ENCODE assay signal across 18 cellular contexts in the genomic region with DNA sequence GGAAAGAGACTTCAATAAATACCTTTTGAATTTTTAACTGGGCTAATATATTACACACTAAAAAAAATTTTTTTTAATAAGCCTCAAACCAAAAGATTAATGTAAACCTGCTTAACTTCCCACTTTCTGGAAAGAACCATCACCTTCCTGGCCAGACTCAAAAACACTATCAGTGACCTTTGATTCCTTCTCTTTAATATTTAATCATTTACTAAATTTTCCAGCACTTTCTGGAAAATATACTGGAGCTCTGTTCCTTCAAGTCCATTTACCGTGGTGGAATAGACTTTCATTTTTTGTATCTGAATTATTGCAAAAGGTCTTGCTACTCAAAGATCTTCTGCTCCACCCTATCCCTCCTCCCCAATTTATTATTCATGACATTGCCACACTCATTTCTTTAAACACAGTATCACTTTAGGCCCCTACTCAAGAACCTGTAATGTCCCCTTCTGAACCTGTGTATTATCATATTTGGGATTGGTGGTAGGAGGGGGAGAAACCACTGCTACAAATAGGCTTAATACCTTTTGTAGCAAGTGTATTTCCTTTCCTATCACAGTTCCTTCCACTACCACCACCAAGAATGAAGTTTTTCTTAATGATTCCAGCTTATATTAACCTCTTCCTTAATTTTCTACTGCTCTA. TPM values are rescaled to one million over a fixed set of nuclear protein-coding genes. Genes with fewer than 3 reads are reported as not detected.
DNase-seq lines count a peak whose midpoint lies in the region; ATAC-seq and TF ChIP-seq lines count a peak whose summit lies in the region.
"Had no signal": no experiment of that assay in that cellular context is flagged by ENCODE, and none has a peak within 500 bp of the region (broad histone marks: within the 10 kb centered on the region; RNA-seq: fewer than 3 reads in every experiment).

No MANE protein-coding gene starts in this region.

- H3K4me2 ChIP-seq in hepatocyte (peak overlapping the region; percentile 38), osteoblast (ENCODE audit: insufficient read depth, low read length) (no peak overlapping the region), smooth muscle cell (no peak overlapping the region)

- no peaks in the 10 kb centered on the region for H3K9me3 ChIP-seq in CD4-positive, alpha-beta memory T cell (ENCODE audit: control insufficient read depth in 1 of 2, low read length in 2 of 2)
- no peaks in the 10 kb centered on the region for H3K9me3 ChIP-seq in T-helper 17 cell (ENCODE audit: control insufficient read depth, low read length, poor library complexity, severe bottlenecking)
- no peaks in the 10 kb centered on the region for H3K9me3 ChIP-seq in hepatocyte (ENCODE audit: low read depth)
- no peaks in the 10 kb centered on the region for H3K9me3 ChIP-seq in osteoblast (ENCODE audit: low read depth, low read length)
- no peaks in the 10 kb centered on the region for H3K9me3 ChIP-seq in smooth muscle cell (replicated peaks; ENCODE audit: low read depth)
- H3K9me3 ChIP-seq: tibial nerve had no signal

- no peaks in the 10 kb centered on the region for H3K27me3 Mint-ChIP-seq in CD4-positive, alpha-beta memory T cell
- H3K27me3 Mint-ChIP-seq in T-helper 17 cell, result no peaks in the 10 kb centered on the region

- H3K27me3 ChIP-seq in CD4-positive, alpha-beta memory T cell (ENCODE audit: insufficient read depth, low read length), result no peaks in the 10 kb centered on the region
- H3K27me3 ChIP-seq in hepatocyte (no peaks in the 10 kb centered on the region), osteoblast (ENCODE audit: insufficient read depth, low read length) (no peaks in the 10 kb centered on the region), smooth muscle cell (ENCODE audit: low read depth) (no peaks in the 10 kb centered on the region)
- H3K27me3 ChIP-seq: tibial nerve had no signal

- H3K36me3 Mint-ChIP-seq in CD4-positive, alpha-beta memory T cell, result peaks cover 27 to 38% of the 10 kb centered on the region in 2 donors
- no peaks in the 10 kb centered on the region for H3K36me3 Mint-ChIP-seq in T-helper 17 cell (ENCODE audit: low read depth)

- no peaks in the 10 kb centered on the region for H3F3A ChIP-seq in smooth muscle cell (ENCODE audit: low read depth)

- no peaks in the 10 kb centered on the region for H3K9me3 Mint-ChIP-seq in CD4-positive, alpha-beta memory T cell

- peaks cover 37 to 70% (median 56%) of the 10 kb centered on the region in 4 donors for H3K4me1 Mint-ChIP-seq in CD4-positive, alpha-beta memory T cell
- peaks cover 27% of the 10 kb centered on the region for H3K4me1 Mint-ChIP-seq in T-helper 17 cell

- ATAC-seq in T-helper 17 cell (no peak), GM18907 (IDR thresholded peaks at IDR 0.05; ENCODE audit: unreplicated experiment) (no peak)
- ATAC-seq: SK-N-SH treated with all-trans-retinoic acid at 6 μM for 48 hours had no signal

- no peak for DNase-seq in CD4-positive, alpha-beta memory T cell
- no peak for DNase-seq in T-helper 17 cell
- DNase-seq in hepatocyte (ENCODE audit: low spot score), result no peak
- DNase-seq in osteoblast (ENCODE audit: insufficient read length, low spot score, missing footprints), result peak; percentile 58
- DNase-seq in GM20000 (ENCODE audit: low spot score), result no peak
- no peak for DNase-seq in smooth muscle cell (lab: John Stamatoyannopoulos, UW; ENCODE audit: unreplicated experiment)
- DNase-seq: activated naive CD4-positive, alpha-beta T cell treated with Interleukin-2 at 50 U/mL for 16 hours; Calu3; foreskin melanocyte; NCI-H1092; NCI-H2081 treated with DMSO at 0.1 percent for 48 hours; NCI-H510A; RPMI8226; stimulated activated CD4-positive, alpha-beta T cell treated with anti-CD3 and anti-CD28 coated beads, Interleukin-15, amount 100 ng/mL, for 24 hours had no signal

- H3K27ac Mint-ChIP-seq in CD4-positive, alpha-beta memory T cell, result peak overlapping the region in 6 of 7 donors; percentile 30 to 91 (median 56)
- peak overlapping the region; percentile 91 for H3K27ac Mint-ChIP-seq in T-helper 17 cell

- peaks cover 12% of the 10 kb centered on the region for H3K36me3 ChIP-seq in CD4-positive, alpha-beta memory T cell (ENCODE audit: insufficient read depth, low read length)
- H3K36me3 ChIP-seq in hepatocyte (replicated peaks; ENCODE audit: insufficient read depth, low read depth) (peaks cover 3% of the 10 kb centered on the region), osteoblast (ENCODE audit: insufficient read depth, low read length) (peaks cover 37% of the 10 kb centered on the region), smooth muscle cell (ENCODE audit: low read depth) (peaks cover 3% of the 10 kb centered on the region)

- H2AFZ ChIP-seq in hepatocyte, result no peak overlapping the region
- H2AFZ ChIP-seq in osteoblast (ENCODE audit: low read length), result no peak overlapping the region
- H2AFZ ChIP-seq in smooth muscle cell (ENCODE audit: low read depth), result no peak overlapping the region

- peak overlapping the region in 2 of 8 donors; percentile 58 to 71 for H3K4me3 Mint-ChIP-seq in CD4-positive, alpha-beta memory T cell
- no peak overlapping the region for H3K4me3 Mint-ChIP-seq in T-helper 17 cell

- H3K4me3 ChIP-seq in CD4-positive, alpha-beta memory T cell (ENCODE audit: low read length in 2 of 2), result no peak overlapping the region
- H3K4me3 ChIP-seq in hepatocyte (no peak overlapping the region), osteoblast (ENCODE audit: insufficient read depth, low read length) (no peak overlapping the region), smooth muscle cell (no peak overlapping the region)
- H3K4me3 ChIP-seq: tibial nerve had no signal

- no peak overlapping the region for H3K9ac ChIP-seq in smooth muscle cell (ENCODE audit: low read depth)

- no peak overlapping the region for H3K27ac ChIP-seq in CD4-positive, alpha-beta memory T cell (ENCODE audit: low read depth, low read length)
- H3K27ac ChIP-seq in hepatocyte (peak overlapping the region; percentile 29), osteoblast (ENCODE audit: low read depth, low read length) (no peak overlapping the region), smooth muscle cell (ENCODE audit: low read depth) (no peak overlapping the region)
- H3K27ac ChIP-seq: epithelial cell of prostate, tibial nerve had no signal

- H3K9me2 ChIP-seq in hepatocyte (replicated peaks; ENCODE audit: insufficient read depth), result no peaks in the 10 kb centered on the region

- peaks cover 61% of the 10 kb centered on the region for H3K4me1 ChIP-seq in CD4-positive, alpha-beta memory T cell (ENCODE audit: insufficient read depth, low read length)
- H3K4me1 ChIP-seq in hepatocyte (ENCODE audit: insufficient read depth), result peaks cover 12% of the 10 kb centered on the region
- no peaks in the 10 kb centered on the region for H3K4me1 ChIP-seq in osteoblast (ENCODE audit: insufficient read depth, low read length)
- peaks cover 2% of the 10 kb centered on the region for H3K4me1 ChIP-seq in smooth muscle cell (ENCODE audit: low read depth)

- intact Hi-C loops in CD4-positive, alpha-beta memory T cell (cut with micrococcal nuclease), result no loop called here

- CTCF ChIA-PET in CD4-positive, alpha-beta memory T cell (lab: Charles Lee; ENCODE audit: partially characterized antibody), result no interaction called here

- H4K20me1 ChIP-seq in hepatocyte (ENCODE audit: insufficient read depth, poor library complexity, severe bottlenecking), result peaks cover 2% of the 10 kb centered on the region
- H4K20me1 ChIP-seq in osteoblast (ENCODE audit: insufficient read depth, low read length), result peaks cover 10% of the 10 kb centered on the region
- peaks cover 62% of the 10 kb centered on the region for H4K20me1 ChIP-seq in smooth muscle cell (ENCODE audit: low read depth)

- POLR2A ChIA-PET in CD4-positive, alpha-beta memory T cell (lab: Charles Lee; ENCODE audit: partially characterized antibody), result interaction anchor here (1.1 to 1.7 kb wide), 3 partner anchors 8 to 90 kb away, joined by 3 to 9 read pairs (median 5); a partner anchor contains a TSS

- peaks cover 92% of the 10 kb centered on the region for H3K79me2 ChIP-seq in hepatocyte
- H3K79me2 ChIP-seq in osteoblast (ENCODE audit: insufficient read depth, low read length), result peaks cover 87% of the 10 kb centered on the region
- peaks cover 91% of the 10 kb centered on the region for H3K79me2 ChIP-seq in smooth muscle cell (ENCODE audit: low read depth)

- TF ChIP-seq CTCF in hepatocyte (IDR thresholded peaks at IDR 0.05; ENCODE audit: poor library complexity) (no peak), osteoblast (IDR thresholded peaks at IDR 0.05; ENCODE audit: extremely low read depth, low read depth, low read length) (no peak), GM20000 (IDR thresholded peaks at IDR 0.05; ENCODE audit: extremely low read depth, missing control alignments) (no peak), smooth muscle cell (IDR thresholded peaks at IDR 0.05; ENCODE audit: borderline replicate concordance, insufficient read depth, poor library complexity, severe bottlenecking) (no peak)

- 81% methylated on average over 1 of the region's 1 CpG for WGBS in hepatocyte (ENCODE audit: low lambda C conversion rate, missing lambda C conversion rate)
- WGBS in smooth muscle cell (ENCODE audit: low lambda C conversion rate), result 97% methylated on average over 1 of the region's 1 CpG

RNA-seq across cellular contexts. Expression of a gene that starts 7.4 kb away (rescaled TPM):
- 100 to 1,000 TPM; 111 to 114 TPM for total RNA-seq in CD4-positive, alpha-beta memory T cell
- polyA plus RNA-seq in CD4-positive, alpha-beta memory T cell, result 10 to 100 TPM; 76.7 to 84.2 TPM
- total RNA-seq in T-helper 17 cell (10 to 100 TPM; 77.1 to 78.2 TPM), hepatocyte (54.0 and 54.3 TPM in 2 replicates), osteoblast (36.5 and 37.6 TPM in 2 replicates), smooth muscle cell (54.0 and 57.1 TPM in 2 replicates)
- polyA plus RNA-seq in hepatocyte (29.6 and 30.1 TPM in 2 replicates), smooth muscle cell (22.8 and 25.6 TPM in 2 replicates)
